ENCODE assay signal across 8 cellular contexts in genomic region chr1:248863011-248863881, GRCh38. TPM values are rescaled to one million over a fixed set of nuclear protein-coding genes. Genes with fewer than 3 reads are reported as not detected.
DNase-seq lines count a peak whose midpoint lies in the region; ATAC-seq and TF ChIP-seq lines count a peak whose summit lies in the region.

No MANE protein-coding gene starts in this region.

- CTCF ChIA-PET in activated CD8-positive, alpha-beta memory T cell treated with anti-CD3 and anti-CD28 coated beads, Interleukin-2, amount 10 ng/mL, durations not matched to agents 7 days and 5 days (lab: Charles Lee), result interaction anchor here (1.2 to 2.3 kb wide), 3 partner anchors 11 to 40 kb away, joined by 4 to 8 read pairs (median 7); partner anchors contain the start of gene SH3BP5L

- no peaks in the 10 kb centered on the region for H3K36me3 Mint-ChIP-seq in activated CD8-positive, alpha-beta memory T cell treated with anti-CD3 and anti-CD28 coated beads, Interleukin-2, amount 10 ng/mL, durations not matched to agents 7 days and 5 days
- H3K36me3 Mint-ChIP-seq in endothelial cell (ENCODE audit: low read depth, unreplicated experiment), result peaks cover 30% of the 10 kb centered on the region

- DNase-seq in COLO668 (lab: John Stamatoyannopoulos, UW; ENCODE audit: unreplicated experiment), result peak; percentile 90
- DNase-seq in HS-27A (ENCODE audit: low read depth), result peak; percentile 29
- DNase-seq in NOMO-1 (lab: John Stamatoyannopoulos, UW; ENCODE audit: unreplicated experiment in 2 of 2), result peak; percentile 80 to 84
- DNase-seq in activated CD8-positive, alpha-beta memory T cell treated with anti-CD3 and anti-CD28 coated beads, Interleukin-2, amount 10 ng/mL, durations not matched to agents 7 days and 5 days, result peak; percentile 89
- peak; percentile 64 for DNase-seq in endothelial cell (ENCODE audit: low spot score)
- DNase-seq in mucosa of descending colon, result peak; percentile 92 to 95 (median 93)
- peak; percentile 44 to 67 for DNase-seq in stimulated activated CD8-positive, alpha-beta memory T cell treated with anti-CD3 and anti-CD28 coated beads, Interleukin-4, amount 100 ng/mL, for 4 hours (ENCODE audit: low read depth in 2 of 2, low spot score in 1 of 2)

- no peaks in the 10 kb centered on the region for H3K36me3 ChIP-seq in mucosa of descending colon (ENCODE audit: low read depth)

- H3K27ac Mint-ChIP-seq in activated CD8-positive, alpha-beta memory T cell treated with anti-CD3 and anti-CD28 coated beads, Interleukin-2, amount 10 ng/mL, durations not matched to agents 7 days and 5 days, result peak overlapping the region; percentile 83
- peak overlapping the region; percentile 40 for H3K27ac Mint-ChIP-seq in endothelial cell (ENCODE audit: unreplicated experiment)

- TF ChIP-seq CTCF in endothelial cell (IDR thresholded peaks at IDR 0.05; ENCODE audit: unreplicated experiment) (no peak), mucosa of descending colon (IDR thresholded peaks at IDR 0.05) (no peak)

- no peaks in the 10 kb centered on the region for H3K9me3 ChIP-seq in mucosa of descending colon

- no peaks in the 10 kb centered on the region for H3K9me3 Mint-ChIP-seq in activated CD8-positive, alpha-beta memory T cell treated with anti-CD3 and anti-CD28 coated beads, Interleukin-2, amount 10 ng/mL, durations not matched to agents 7 days and 5 days (ENCODE audit: low read depth)
- no peaks in the 10 kb centered on the region for H3K9me3 Mint-ChIP-seq in endothelial cell (ENCODE audit: unreplicated experiment)

- peak overlapping the region; percentile 86 for H3K4me3 Mint-ChIP-seq in activated CD8-positive, alpha-beta memory T cell treated with anti-CD3 and anti-CD28 coated beads, Interleukin-2, amount 10 ng/mL, durations not matched to agents 7 days and 5 days
- H3K4me3 Mint-ChIP-seq in endothelial cell (ENCODE audit: unreplicated experiment), result peak overlapping the region; percentile 86

- H3K4me1 Mint-ChIP-seq in activated CD8-positive, alpha-beta memory T cell treated with anti-CD3 and anti-CD28 coated beads, Interleukin-2, amount 10 ng/mL, durations not matched to agents 7 days and 5 days, result peaks cover 34% of the 10 kb centered on the region
- peaks cover 26% of the 10 kb centered on the region for H3K4me1 Mint-ChIP-seq in endothelial cell (ENCODE audit: unreplicated experiment)

- H3K4me1 ChIP-seq in mucosa of descending colon (ENCODE audit: low read depth), result peaks cover 12% of the 10 kb centered on the region

- ATAC-seq in GM21360 (IDR thresholded peaks at IDR 0.05; ENCODE audit: unreplicated experiment), result peak; percentile 58
- peak; percentile 74 for ATAC-seq in activated CD8-positive, alpha-beta memory T cell treated with anti-CD3 and anti-CD28 coated beads, Interleukin-2, amount 10 ng/mL, durations not matched to agents 7 days and 5 days
- peak; percentile 81 for ATAC-seq in mucosa of descending colon

- H3K4me3 ChIP-seq in mucosa of descending colon, result peak overlapping the region; percentile 14

- intact Hi-C loops in mucosa of descending colon (cut with DNase I, micrococcal nuclease), result no loop called here

- H3K27me3 Mint-ChIP-seq in activated CD8-positive, alpha-beta memory T cell treated with anti-CD3 and anti-CD28 coated beads, Interleukin-2, amount 10 ng/mL, durations not matched to agents 7 days and 5 days, result no peaks in the 10 kb centered on the region
- peaks cover 32% of the 10 kb centered on the region for H3K27me3 Mint-ChIP-seq in endothelial cell (ENCODE audit: unreplicated experiment)

RNA-seq across cellular contexts. Expression of gene ZNF692, which starts 4.4 kb away (rescaled TPM):
- 10 to 100 TPM; 70.5 to 74.9 TPM for total RNA-seq in activated CD8-positive, alpha-beta memory T cell treated with anti-CD3 and anti-CD28 coated beads, Interleukin-2, amount 10 ng/mL, durations not matched to agents 7 days and 5 days
- 26.8 TPM for total RNA-seq in endothelial cell (ENCODE audit: unreplicated experiment)
- total RNA-seq in mucosa of descending colon, result 10 to 100 TPM; 26.7 to 51.7 (median 43.6) TPM

RNA-seq across cellular contexts. Expression of gene ZNF672, which starts 25.2 kb away (rescaled TPM):
- total RNA-seq in activated CD8-positive, alpha-beta memory T cell treated with anti-CD3 and anti-CD28 coated beads, Interleukin-2, amount 10 ng/mL, durations not matched to agents 7 days and 5 days, result 10 to 100 TPM; 53.8 to 72.3 TPM
- total RNA-seq in endothelial cell (ENCODE audit: unreplicated experiment), result 29.8 TPM
- 10 to 100 TPM; 29.6 to 38.8 (median 38.3) TPM for total RNA-seq in mucosa of descending colon

RNA-seq across cellular contexts. Expression of gene SH3BP5L, which starts 37.5 kb away (rescaled TPM):
- 10 to 100 TPM; 27.4 to 27.9 TPM for total RNA-seq in activated CD8-positive, alpha-beta memory T cell treated with anti-CD3 and anti-CD28 coated beads, Interleukin-2, amount 10 ng/mL, durations not matched to agents 7 days and 5 days
- total RNA-seq in endothelial cell (ENCODE audit: unreplicated experiment) (30.7 TPM), mucosa of descending colon (10 to 100 TPM; 27.2 to 31.0 (median 29.3) TPM)

RNA-seq across cellular contexts. Expression of gene PGBD2, which starts 42.8 kb away (rescaled TPM):
- 1 to 10 TPM; 6.3 to 7.7 TPM for total RNA-seq in activated CD8-positive, alpha-beta memory T cell treated with anti-CD3 and anti-CD28 coated beads, Interleukin-2, amount 10 ng/mL, durations not matched to agents 7 days and 5 days
- total RNA-seq in endothelial cell (ENCODE audit: unreplicated experiment) (7.9 TPM), mucosa of descending colon (10 to 100 TPM in 2 of 3 donors, 1 to 10 TPM in 1; 6.6 to 11.7 (median 10.9) TPM)

Comparison
In these comparisons a context has a peak if more than half of its experiments do, and no peak if none do; other contexts are left out.
1. Peak in every context shown above with its lines: DNase-seq, ATAC-seq and H3K4me3 ChIP-seq.
2. DNase-seq: peak in every context shown above with its lines; median percentile 93 in mucosa of descending colon; 90 in COLO668; 89 in activated CD8-positive, alpha-beta memory T cell treated with anti-CD3 and anti-CD28 coated beads, Interleukin-2, amount 10 ng/mL, durations not matched to agents 7 days and 5 days; 82 in NOMO-1; 64 in endothelial cell; 56 in stimulated activated CD8-positive, alpha-beta memory T cell treated with anti-CD3 and anti-CD28 coated beads, Interleukin-4, amount 100 ng/mL, for 4 hours; 29 in HS-27A.